23 cellular contexts compared by ENCODE assay signal in the genomic region with DNA sequence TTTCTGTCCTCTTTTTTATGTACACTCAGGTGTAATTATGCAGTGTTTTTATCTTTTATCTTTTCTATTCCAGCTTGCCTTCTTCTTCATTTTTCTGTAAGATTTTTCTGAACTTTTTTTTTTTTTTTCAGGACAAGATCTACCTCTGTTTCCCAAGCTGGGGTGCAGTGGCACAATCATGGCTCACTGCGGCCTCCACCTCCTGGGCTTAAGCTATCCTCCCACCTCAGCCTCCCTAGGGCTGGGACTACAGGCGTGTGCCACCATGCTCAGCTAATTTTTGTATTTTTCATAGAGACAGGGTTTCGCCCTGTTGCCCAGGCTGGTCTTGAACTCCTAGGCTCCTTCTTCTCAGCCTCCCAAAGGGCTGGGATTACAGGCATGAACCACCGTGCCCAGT.
"Had no signal": no experiment of that assay in that cellular context is flagged by ENCODE, and none has a peak within 500 bp of the region (broad histone marks: within the 10 kb centered on the region; RNA-seq: fewer than 3 reads in every experiment).

No MANE protein-coding gene starts in this region.

- H3K4me3 Mint-ChIP-seq: dendritic cell treated with granulocyte-macrophage colony-stimulating factor and Interleukin-4, amounts not matched to agents 40 ng/mL and 50 ng/mL, for 4 days; naive thymus-derived CD4-positive, alpha-beta T cell had no signal

- H3K9me3 Mint-ChIP-seq: dendritic cell treated with granulocyte-macrophage colony-stimulating factor and Interleukin-4, amounts not matched to agents 40 ng/mL and 50 ng/mL, for 4 days; naive thymus-derived CD4-positive, alpha-beta T cell had no signal

- H3K4me1 ChIP-seq: colonic mucosa, gastrocnemius medialis, lower lobe of right lung had no signal

- ATAC-seq: gastrocnemius medialis; heart right ventricle; left cardiac atrium; left lung; left ventricle myocardium superior; lower lobe of right lung; naive thymus-derived CD4-positive, alpha-beta T cell had no signal

- H3K36me3 ChIP-seq: colonic mucosa, esophagus squamous epithelium, gastrocnemius medialis, heart right ventricle, left lung, lower lobe of right lung had no signal

- FAIRE-seq: endothelial cell of umbilical vein, islet of Langerhans, keratinocyte had no signal

- H3K27ac ChIP-seq: colonic mucosa, esophagus squamous epithelium, gastrocnemius medialis, heart right ventricle, left lung, lower lobe of right lung had no signal

- H3K4me3 ChIP-seq: colonic mucosa, esophagus squamous epithelium, gastrocnemius medialis, heart right ventricle, left lung, lower lobe of right lung had no signal

- H3K27ac Mint-ChIP-seq: dendritic cell treated with granulocyte-macrophage colony-stimulating factor and Interleukin-4, amounts not matched to agents 40 ng/mL and 50 ng/mL, for 4 days; naive thymus-derived CD4-positive, alpha-beta T cell had no signal

- H3K4me1 Mint-ChIP-seq: naive thymus-derived CD4-positive, alpha-beta T cell had no signal

- H3K27me3 Mint-ChIP-seq: naive thymus-derived CD4-positive, alpha-beta T cell had no signal

- H3K9me3 ChIP-seq: colonic mucosa, esophagus squamous epithelium, gastrocnemius medialis, heart right ventricle, left lung, lower lobe of right lung had no signal

- DNase-seq: colonic mucosa; cortex of kidney; effector CD4-positive, alpha-beta T cell; effector memory CD4-positive, alpha-beta T cell; esophagus squamous epithelium; foreskin fibroblast; foreskin melanocyte; gastrocnemius medialis; glutamatergic neuron; head of caudate nucleus; heart right ventricle; hippocampal formation; left cardiac atrium; left lung; left ventricle myocardium superior; lower lobe of right lung; mesendoderm; midbrain; naive thymus-derived CD4-positive, alpha-beta T cell had no signal

- H3K27me3 ChIP-seq: colonic mucosa, esophagus squamous epithelium, gastrocnemius medialis, heart right ventricle, left lung had no signal
